In the genomic region with DNA sequence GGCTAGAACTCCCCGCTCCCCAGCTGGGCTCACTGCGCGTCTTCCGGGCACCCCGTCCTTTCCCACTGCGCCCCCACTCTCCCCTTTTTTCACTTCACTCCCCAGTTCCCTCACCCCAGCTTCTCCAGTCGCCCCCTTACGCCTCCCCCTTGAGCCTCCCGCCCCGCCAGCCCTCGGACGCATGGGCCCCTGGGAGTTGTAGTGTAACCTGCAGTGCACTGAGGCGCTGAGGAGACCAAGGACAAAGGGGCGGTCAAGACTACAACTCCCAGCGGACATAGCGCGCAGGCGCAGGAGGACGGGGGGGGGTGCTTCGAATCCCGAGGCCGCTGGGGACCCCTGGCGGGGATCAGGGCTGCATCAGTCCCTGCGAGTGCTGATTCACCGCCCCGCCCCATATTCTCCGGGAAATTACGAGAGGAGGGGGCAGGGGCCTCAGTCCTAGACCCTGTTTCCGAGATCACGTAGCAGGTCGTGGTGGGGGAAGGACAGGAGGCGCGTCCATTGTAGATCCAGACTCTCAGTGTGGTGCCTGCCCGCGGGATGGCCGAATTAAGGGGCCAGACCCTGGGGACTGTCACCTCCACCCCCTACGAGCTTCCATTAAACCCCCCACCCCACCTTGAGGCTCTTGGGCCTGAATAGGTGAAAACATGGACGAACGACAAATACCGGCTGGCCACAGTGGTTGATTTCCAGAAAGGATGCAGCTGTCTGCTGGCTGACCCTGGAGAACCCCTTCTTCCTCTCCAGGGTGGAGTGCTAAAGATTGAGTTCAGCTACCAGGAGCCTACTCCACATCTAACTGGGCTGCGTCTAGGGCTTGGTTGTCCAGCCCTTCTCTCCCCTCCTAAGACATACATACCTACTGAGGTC, we compare ENCODE assay signal across 8 cellular contexts. TPM values are rescaled to one million over a fixed set of nuclear protein-coding genes. Genes with fewer than 3 reads are reported as not detected.
DNase-seq lines count a peak whose midpoint lies in the region; ATAC-seq and TF ChIP-seq lines count a peak whose summit lies in the region.

No MANE protein-coding gene starts in this region.

- no peaks in the 10 kb centered on the region for H3K9me3 Mint-ChIP-seq in IgD-negative memory B cell

- H3K4me2 ChIP-seq in OCI-LY7 (ENCODE audit: low read length): peak overlapping the region; percentile 86

- peaks cover 2% of the 10 kb centered on the region for H3K27me3 Mint-ChIP-seq in IgD-negative memory B cell

- DNase-seq in DMS153 (lab: John Stamatoyannopoulos, UW): peak; percentile 97
- peak; percentile 99 for DNase-seq in OCI-LY7 (ENCODE audit: low spot score)
- DNase-seq in activated T-cell treated with anti-CD3 and anti-CD28 coated beads for 4 hours: peak; percentile 87
- peak; percentile 98 for DNase-seq in epithelial cell of esophagus (ENCODE audit: low read depth)
- DNase-seq in mucosa of descending colon: peak; percentile 97 to 99 (median 98)
- DNase-seq in stimulated activated CD8-positive, alpha-beta memory T cell treated with anti-CD3 and anti-CD28 coated beads, Interleukin-4, amount 100 ng/mL, for 24 hours (ENCODE audit: low read depth): peak; percentile 94

- POLR2A ChIA-PET in OCI-LY7 (lab: Charles Lee): interaction anchor here (0.6 to 1.8 kb wide), 10 partner anchors 9 to 1186 kb away, joined by 3 to 7 read pairs (median 4); no protein-coding TSS in a partner anchor

- H3K36me3 Mint-ChIP-seq in IgD-negative memory B cell: peaks cover 3% of the 10 kb centered on the region

- H3K4me1 Mint-ChIP-seq in IgD-negative memory B cell: peaks cover 33 to 35% (median 34%) of the 10 kb centered on the region in 3 donors

- TF ChIP-seq CTCF in OCI-LY7 (conservative IDR thresholded peaks at IDR 0.05; ENCODE audit: low read length) (peak; percentile 78), epithelial cell of esophagus (IDR thresholded peaks at IDR 0.05; ENCODE audit: insufficient read depth, low read depth, low read length, missing control alignments) (peak; percentile 70), mucosa of descending colon (IDR thresholded peaks at IDR 0.05) (peak; percentile 69)

- H3K4me3 ChIP-seq in OCI-LY7 (ENCODE audit: low read depth, low read length, poor library complexity, severe bottlenecking) (peak overlapping the region; percentile 96), epithelial cell of esophagus (ENCODE audit: low read length) (peak overlapping the region; percentile 69), mucosa of descending colon (peak overlapping the region; percentile 98)

- H3K4me1 ChIP-seq in OCI-LY7 (ENCODE audit: insufficient read depth, low read length, poor library complexity, severe bottlenecking) (peaks cover 31% of the 10 kb centered on the region), mucosa of descending colon (ENCODE audit: low read depth) (peaks cover 12% of the 10 kb centered on the region)

- peak overlapping the region; percentile 82 for H2AFZ ChIP-seq in OCI-LY7 (ENCODE audit: low read length)

- H3K9me3 ChIP-seq in OCI-LY7 (ENCODE audit: low read length) (peaks cover 8% of the 10 kb centered on the region; the same call in 1 of the 2 replicates), mucosa of descending colon (no peaks in the 10 kb centered on the region)

- intact Hi-C loops in OCI-LY7 (cut with micrococcal nuclease; ENCODE audit: unreplicated experiment): loop anchor here (1.0 to 5.0 kb wide), 4 partner anchors 33 to 312 kb away; partner anchors contain the start of genes MDH2 and STYXL1
- intact Hi-C loops in mucosa of descending colon (cut with DNase I, micrococcal nuclease): no loop called here

- CTCF ChIA-PET in OCI-LY7 (lab: Charles Lee; ENCODE audit: unreplicated experiment): interaction anchor here (0.5 to 1.7 kb wide), 3 partner anchors 14 to 95 kb away, joined by 4 to 5 read pairs (median 4); no protein-coding TSS in a partner anchor

- H3K4me3 Mint-ChIP-seq in IgD-negative memory B cell: peak overlapping the region; percentile 85 to 97 (median 94)

- H3K9me2 ChIP-seq in OCI-LY7 (ENCODE audit: insufficient read depth, low read length): no peaks in the 10 kb centered on the region

- H3K79me2 ChIP-seq in OCI-LY7 (ENCODE audit: insufficient read depth, low read depth, low read length): peaks cover 43% of the 10 kb centered on the region

- ATAC-seq in GM21576 (IDR thresholded peaks at IDR 0.05; ENCODE audit: unreplicated experiment) (peak; percentile 90), mucosa of descending colon (peak; percentile 94)

- no TSS peak for BruUV-seq in OCI-LY7 (replicated peaks; lab: Mats Ljungman, UMichigan)

- H4K20me1 ChIP-seq in OCI-LY7 (ENCODE audit: insufficient read depth, low read length): peaks cover 32% of the 10 kb centered on the region

- H3K36me3 ChIP-seq in OCI-LY7 (ENCODE audit: insufficient read depth, low read length) (peaks cover 37% of the 10 kb centered on the region), mucosa of descending colon (ENCODE audit: low read depth) (no peaks in the 10 kb centered on the region)

- peak overlapping the region; percentile 54 for H3K27ac ChIP-seq in OCI-LY7 (ENCODE audit: low read depth, low read length, poor library complexity, severe bottlenecking)

- H3K27ac Mint-ChIP-seq in IgD-negative memory B cell: peak overlapping the region; percentile 87 to 95 (median 89)

RNA-seq across cellular contexts. Expression of gene YWHAG, which starts 0.6 kb away (rescaled TPM):
- 3.5 TPM for polyA plus RNA-seq in IgD-negative memory B cell
- total RNA-seq in OCI-LY7 (2014; rRNA removed; shearing (Covaris generic)): 42.6 and 45.5 TPM in 2 replicates
- total RNA-seq in OCI-LY7 (2022) (109 and 126 TPM in 2 replicates), mucosa of descending colon (100 to 1,000 TPM in 2 of 3 donors, 10 to 100 TPM in 1; 74.3 to 114 (median 102) TPM)

RNA-seq across cellular contexts. Expression of gene SSC4D, which starts 50.1 kb away (rescaled TPM):
- not detected for polyA plus RNA-seq in IgD-negative memory B cell
- total RNA-seq in OCI-LY7 (2014; rRNA removed; shearing (Covaris generic)): 1.3 TPM in 1 of 2 replicates, not detected in the other
- 0.44 TPM in 1 of 2 replicates, not detected in the other for total RNA-seq in OCI-LY7 (2022)
- under 1 TPM in 2 of 3 donors, not detected in 1; 0.32 to 0.72 TPM for total RNA-seq in mucosa of descending colon

RNA-seq across cellular contexts. Expression of gene HSPB1, which starts 56.9 kb away (rescaled TPM):
- polyA plus RNA-seq in IgD-negative memory B cell: 76.4 TPM
- total RNA-seq in OCI-LY7 (2014; rRNA removed; shearing (Covaris generic)): 133 and 204 TPM in 2 replicates
- 349 and 470 TPM in 2 replicates for total RNA-seq in OCI-LY7 (2022)
- total RNA-seq in mucosa of descending colon: 100 to 1,000 TPM; 207 to 840 (median 310) TPM

Comparison
In these comparisons a context has a peak if more than half of its experiments do, and no peak if none do; other contexts are left out.
1. Peak in every context shown above with its lines: DNase-seq, ATAC-seq, H3K4me3 ChIP-seq and H3K27ac ChIP-seq.